In the genomic region with DNA sequence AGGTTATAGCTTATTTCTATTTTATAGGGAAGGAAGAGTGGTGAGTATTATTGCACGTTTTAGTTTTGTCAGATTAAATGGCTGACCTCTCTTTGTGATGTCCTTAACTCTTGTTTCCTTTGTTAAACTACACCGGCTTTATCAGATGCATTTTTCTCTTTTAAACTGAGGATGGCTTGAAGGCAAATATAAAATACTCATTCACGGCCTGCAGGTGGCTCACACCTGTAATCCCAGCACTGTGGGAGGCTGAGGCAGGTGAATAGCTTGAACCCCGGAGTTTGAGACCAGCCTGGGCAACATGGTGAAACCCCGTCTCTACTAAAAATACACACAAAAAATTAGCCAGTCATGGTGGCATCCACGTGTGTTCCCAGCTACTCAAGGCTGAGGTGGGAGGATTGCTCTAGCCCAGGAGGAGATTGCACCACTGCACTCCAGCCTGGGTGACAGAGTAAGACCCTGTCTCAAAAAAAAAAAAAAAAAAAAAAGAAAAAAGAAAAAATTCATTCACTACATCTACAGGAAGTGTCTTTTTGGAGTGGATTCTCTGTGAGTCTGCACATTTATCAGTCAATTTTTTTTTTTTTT, we compare ENCODE assay signal across 11 cellular contexts. TPM values are rescaled to one million over a fixed set of nuclear protein-coding genes. Genes with fewer than 3 reads are reported as not detected.
DNase-seq lines count a peak whose midpoint lies in the region; ATAC-seq and TF ChIP-seq lines count a peak whose summit lies in the region.
"Had no signal": no experiment of that assay in that cellular context is flagged by ENCODE, and none has a peak within 500 bp of the region (broad histone marks: within the 10 kb centered on the region; RNA-seq: fewer than 3 reads in every experiment).

No MANE protein-coding gene starts in this region.

- no peak overlapping the region for H3K4me3 Mint-ChIP-seq in CD8-positive, alpha-beta memory T cell
- no peak overlapping the region for H3K4me3 Mint-ChIP-seq in naive thymus-derived CD8-positive, alpha-beta T cell

- peaks cover 0 to 6% (median 3%) of the 10 kb centered on the region in 5 donors for H3K9me3 Mint-ChIP-seq in CD8-positive, alpha-beta memory T cell
- peaks cover 0 to 11% (median 4%) of the 10 kb centered on the region in 9 donors for H3K9me3 Mint-ChIP-seq in naive thymus-derived CD8-positive, alpha-beta T cell

- peak; percentile 66 to 76 for ATAC-seq in gastrocnemius medialis
- ATAC-seq in naive thymus-derived CD8-positive, alpha-beta T cell = no peak
- no peak for ATAC-seq in GM21717 (IDR thresholded peaks at IDR 0.05; ENCODE audit: unreplicated experiment)

- H2AFZ ChIP-seq in KMS-11 (ENCODE audit: low read depth) = no peak overlapping the region

- H3K27me3 Mint-ChIP-seq in CD8-positive, alpha-beta memory T cell = no peaks in the 10 kb centered on the region
- H3K27me3 Mint-ChIP-seq in naive thymus-derived CD8-positive, alpha-beta T cell = no peaks in the 10 kb centered on the region

- TF ChIP-seq CTCF in KMS-11 (conservative IDR thresholded peaks at IDR 0.05; ENCODE audit: low read depth, low read length) (no peak; the same call in 1 of the 2 replicates), ascending aorta (IDR thresholded peaks at IDR 0.05) (no peak), gastrocnemius medialis (IDR thresholded peaks at IDR 0.05 in 4 of 5, conservative IDR thresholded peaks at IDR 0.05 in 1 of 5) (no peak)

- H3K4me1 ChIP-seq in CD8-positive, alpha-beta memory T cell (ENCODE audit: insufficient read depth, low read length) = no peaks in the 10 kb centered on the region
- peaks cover 82% of the 10 kb centered on the region for H3K4me1 ChIP-seq in KMS-11 (ENCODE audit: low read depth, poor library complexity, severe bottlenecking)
- peaks cover 5 to 36% of the 10 kb centered on the region in 2 donors for H3K4me1 ChIP-seq in ascending aorta
- peaks cover 41 to 44% of the 10 kb centered on the region in 2 donors for H3K4me1 ChIP-seq in gastrocnemius medialis

- DNase-seq in CD8-positive, alpha-beta memory T cell = no peak
- DNase-seq in ascending aorta (ENCODE audit: low spot score in 2 of 2) (peak in 1 of 2 donors; percentile 81), gastrocnemius medialis (peak in 1 of 2 donors; percentile 77)
- no peak for DNase-seq in naive thymus-derived CD8-positive, alpha-beta T cell
- DNase-seq in stimulated activated CD8-positive, alpha-beta memory T cell treated with anti-CD3 and anti-CD28 coated beads, Interleukin-4, amount 100 ng/mL, for 48 hours = no peak
- DNase-seq: esophagus squamous epithelium, NCI-H187 treated with DMSO at 0.1 percent for 48 hours, small intestine had no signal

- in situ Hi-C loops in gastrocnemius medialis (cut with MboI; ENCODE audit: low sequenced_read_pairs in 4 of 4) = loop anchor here (5.0 to 25.0 kb wide), 4 partner anchors 52 to 617 kb away; a partner anchor contains a TSS

- intact Hi-C loops in ascending aorta (cut with DNase I) = no loop called here
- intact Hi-C loops in gastrocnemius medialis (cut with DNase I; ENCODE audit: low total_unique reads) = no loop called here

- H3K27ac ChIP-seq in CD8-positive, alpha-beta memory T cell (ENCODE audit: low read depth, low read length) = no peak overlapping the region
- peak overlapping the region; percentile 75 for H3K27ac ChIP-seq in KMS-11
- H3K27ac ChIP-seq in ascending aorta = peak overlapping the region; percentile 81
- H3K27ac ChIP-seq in gastrocnemius medialis = peak overlapping the region; percentile 71 to 82 (median 78)

- peak overlapping the region; percentile 26; the same call in 1 of the 2 replicates for H3K4me2 ChIP-seq in KMS-11

- H4K20me1 ChIP-seq in KMS-11 (ENCODE audit: insufficient read depth) = no peaks in the 10 kb centered on the region; the same call in 1 of the 2 replicates

- no peaks in the 10 kb centered on the region for H3K36me3 ChIP-seq in CD8-positive, alpha-beta memory T cell (ENCODE audit: insufficient read depth, low read length)
- no peaks in the 10 kb centered on the region for H3K36me3 ChIP-seq in KMS-11 (ENCODE audit: insufficient read depth)
- no peaks in the 10 kb centered on the region for H3K36me3 ChIP-seq in ascending aorta
- no peaks in the 10 kb centered on the region for H3K36me3 ChIP-seq in gastrocnemius medialis
- H3K36me3 ChIP-seq: esophagus squamous epithelium had no signal

- no peaks in the 10 kb centered on the region for H3K27me3 ChIP-seq in CD8-positive, alpha-beta memory T cell (ENCODE audit: insufficient read depth, low read length, poor library complexity, severe bottlenecking)
- no peaks in the 10 kb centered on the region for H3K27me3 ChIP-seq in KMS-11 (ENCODE audit: insufficient read depth, low read depth)
- H3K27me3 ChIP-seq in ascending aorta = no peaks in the 10 kb centered on the region
- H3K27me3 ChIP-seq in gastrocnemius medialis = no peaks in the 10 kb centered on the region
- H3K27me3 ChIP-seq: esophagus squamous epithelium had no signal

- no peak for TF ChIP-seq POLR2A in gastrocnemius medialis (IDR thresholded peaks at IDR 0.05)

- CTCF ChIA-PET in CD8-positive, alpha-beta memory T cell (lab: Charles Lee) = interaction anchor here (0.9 to 6.6 kb wide), 2 partner anchors 39 to 143 kb away, joined by 3 to 65 read pairs; no protein-coding TSS in a partner anchor

- peak overlapping the region in 6 of 8 donors; percentile 12 to 85 (median 24) for H3K27ac Mint-ChIP-seq in CD8-positive, alpha-beta memory T cell
- peak overlapping the region in 3 of 10 donors; percentile 20 to 71 (median 60) for H3K27ac Mint-ChIP-seq in naive thymus-derived CD8-positive, alpha-beta T cell
- H3K27ac Mint-ChIP-seq: activated T-helper 2 cell treated with anti-CD3 and anti-CD28 coated beads, Interferon-gamma antibody, Interleukin-2, Interleukin-4, amounts not matched to agents 10 μg/mL and 5 μg/mL and 100 μg/mL, durations not matched to agents 14 hours and 24 hours and 36 hours had no signal

- peaks cover 16 to 40% (median 18%) of the 10 kb centered on the region in 3 donors for H3K4me1 Mint-ChIP-seq in CD8-positive, alpha-beta memory T cell
- H3K4me1 Mint-ChIP-seq in naive thymus-derived CD8-positive, alpha-beta T cell = peaks cover 0 to 41% (median 8%) of the 10 kb centered on the region in 4 donors

- POLR2A ChIA-PET in CD8-positive, alpha-beta memory T cell (lab: Charles Lee) = interaction anchor here (0.7 kb wide), 2 partner anchors 37 to 110 kb away, joined by 6 to 7 read pairs; no protein-coding TSS in a partner anchor
- POLR2A ChIA-PET in naive thymus-derived CD8-positive, alpha-beta T cell (lab: Charles Lee) = interaction anchor here (0.7 to 1.0 kb wide), 2 partner anchors 59 to 144 kb away, joined by 5 read pairs; no protein-coding TSS in a partner anchor

- H3K9me3 ChIP-seq in CD8-positive, alpha-beta memory T cell (ENCODE audit: low read length) = peaks cover 4% of the 10 kb centered on the region
- H3K9me3 ChIP-seq in ascending aorta = no peaks in the 10 kb centered on the region
- H3K9me3 ChIP-seq in gastrocnemius medialis = no peaks in the 10 kb centered on the region
- H3K9me3 ChIP-seq: esophagus squamous epithelium had no signal

- peaks cover 4 to 6% (median 5%) of the 10 kb centered on the region in 3 donors for H3K36me3 Mint-ChIP-seq in CD8-positive, alpha-beta memory T cell
- H3K36me3 Mint-ChIP-seq in naive thymus-derived CD8-positive, alpha-beta T cell = peaks cover 5 to 14% (median 12%) of the 10 kb centered on the region in 3 donors

- peak overlapping the region; percentile 15; the same call in 1 of the 2 replicates for H3K9ac ChIP-seq in KMS-11

- H3K79me2 ChIP-seq in KMS-11 (ENCODE audit: insufficient read depth, low read depth) = peaks cover 70% of the 10 kb centered on the region

- H3K4me3 ChIP-seq in CD8-positive, alpha-beta memory T cell (ENCODE audit: low read length) = no peak overlapping the region
- H3K4me3 ChIP-seq in KMS-11 (IDR thresholded peaks at IDR 0.05; ENCODE audit: insufficient read depth, low read depth, low read length) = no peak overlapping the region
- H3K4me3 ChIP-seq in ascending aorta = peak overlapping the region in 1 of 2 donors; percentile 19
- no peak overlapping the region for H3K4me3 ChIP-seq in gastrocnemius medialis
- H3K4me3 ChIP-seq: esophagus squamous epithelium had no signal

RNA-seq across cellular contexts. Expression of a gene that starts 34.8 kb away (rescaled TPM):
- total RNA-seq in CD8-positive, alpha-beta memory T cell = 10 to 100 TPM; 78.7 to 79.1 TPM
- polyA plus RNA-seq in CD8-positive, alpha-beta memory T cell = 41.0 TPM
- total RNA-seq in ascending aorta = 7.2 TPM
- total RNA-seq in gastrocnemius medialis = 10 to 100 TPM in 2 of 4 donors, 1 to 10 TPM in 2; 7.7 to 28.7 (median 9.1) TPM
- 10 to 100 TPM; 89.8 to 94.4 TPM for total RNA-seq in naive thymus-derived CD8-positive, alpha-beta T cell
- 10 to 100 TPM; 18.8 to 30.3 (median 18.8) TPM for polyA plus RNA-seq in naive thymus-derived CD8-positive, alpha-beta T cell

RNA-seq across cellular contexts. Expression of a gene that starts 59.9 kb away (rescaled TPM):
- 10 to 100 TPM; 27.0 to 27.2 TPM for total RNA-seq in CD8-positive, alpha-beta memory T cell
- 5.8 TPM for polyA plus RNA-seq in CD8-positive, alpha-beta memory T cell
- total RNA-seq in ascending aorta (36.8 TPM), gastrocnemius medialis (10 to 100 TPM; 19.3 to 56.6 (median 27.1) TPM)
- total RNA-seq in naive thymus-derived CD8-positive, alpha-beta T cell = 10 to 100 TPM; 29.3 to 30.4 TPM
- polyA plus RNA-seq in naive thymus-derived CD8-positive, alpha-beta T cell = 1 to 10 TPM; 4.2 to 6.0 (median 4.6) TPM

Comparison
In these comparisons a context has a peak if more than half of its experiments do, and no peak if none do; other contexts are left out.
1. ATAC-seq: peak in gastrocnemius medialis (2 of 2); none in naive thymus-derived CD8-positive, alpha-beta T cell (0 of 2) and GM21717 (single experiment).